ENCODE assay signal across 29 cellular contexts in the genomic region with DNA sequence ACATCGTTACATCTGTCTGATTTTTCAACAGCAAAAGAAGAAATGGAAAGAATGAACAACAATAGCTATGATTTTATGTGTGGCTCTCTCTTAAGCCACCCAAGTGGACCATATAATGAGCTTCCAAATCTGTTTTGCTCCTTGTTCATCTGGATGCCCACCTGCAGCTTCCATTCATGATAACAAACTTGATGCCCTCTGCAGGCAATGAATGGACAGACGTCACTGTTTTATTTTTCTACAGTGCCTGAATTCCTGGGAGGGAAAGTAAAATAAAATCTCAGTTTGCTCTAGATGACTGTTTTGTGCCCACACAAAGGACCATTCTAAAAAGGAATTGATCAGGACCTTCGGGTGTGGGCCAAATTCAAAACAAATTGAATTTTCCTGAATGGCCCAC. TPM values are rescaled to one million over a fixed set of nuclear protein-coding genes. Genes with fewer than 3 reads are reported as not detected.
DNase-seq lines count a peak whose midpoint lies in the region; ATAC-seq and TF ChIP-seq lines count a peak whose summit lies in the region.
"Had no signal": no experiment of that assay in that cellular context is flagged by ENCODE, and none has a peak within 500 bp of the region (broad histone marks: within the 10 kb centered on the region; RNA-seq: fewer than 3 reads in every experiment).

No MANE protein-coding gene starts in this region.

- H3K4me2 ChIP-seq in DND-41 (ENCODE audit: insufficient read depth, low read length) = no peak overlapping the region
- H3K4me2 ChIP-seq in HCT116 (ENCODE audit: low read length) = no peak overlapping the region
- H3K4me2 ChIP-seq in neural progenitor cell = no peak overlapping the region

- no peak overlapping the region for H3K27ac ChIP-seq in DND-41 (ENCODE audit: low read length)
- H3K27ac ChIP-seq in HCT116 (ENCODE audit: low read depth, low read length) = no peak overlapping the region
- peak overlapping the region; percentile 95 for H3K27ac ChIP-seq in RWPE2 (ENCODE audit: poor library complexity, severe bottlenecking)
- no peak overlapping the region for H3K27ac ChIP-seq in neural progenitor cell
- H3K27ac ChIP-seq: prostate gland, tibial nerve had no signal

- peak; percentile 26; the same call in 1 of the 2 replicates for TF ChIP-seq RAD21 in HCT116 (IDR thresholded peaks at IDR 0.05; ENCODE audit: low read depth)

- H4K20me1 ChIP-seq in DND-41 (ENCODE audit: insufficient read depth, low read length) (peaks cover 9% of the 10 kb centered on the region; the same call in 1 of the 2 replicates), HCT116 (ENCODE audit: insufficient read depth) (no peaks in the 10 kb centered on the region), neural progenitor cell (ENCODE audit: low read depth) (peaks cover 13% of the 10 kb centered on the region)

- H3K27ac Mint-ChIP-seq in neural progenitor cell = no peak overlapping the region
- H3K27ac Mint-ChIP-seq: activated CD4-positive, alpha-beta memory T cell treated with anti-CD3 and anti-CD28 coated beads for 36 hours; activated T-helper 1 cell treated with anti-CD3 and anti-CD28 coated beads, Interleukin-12 subunit alpha, Interleukin-12 subunit beta, Interleukin-2, Interleukin-4 antibody, amounts not matched to agents 30 ng/mL and 10 ng/mL and 1 ng/mL, durations not matched to agents 14 hours and 24 hours and 36 hours; brain; CD14-positive monocyte; immature natural killer cell; natural killer cell had no signal

- CTCF ChIA-PET in HCT116 (lab: Charles Lee) = interaction anchor here (0.8 to 1.0 kb wide), 2 partner anchors 15 to 58 kb away, joined by 3 to 5 read pairs; no protein-coding TSS in a partner anchor

- no peak for ATAC-seq in DND-41 (ENCODE audit: insufficient read depth, low read depth)
- ATAC-seq in HCT116 = no peak
- ATAC-seq in RWPE2 (ENCODE audit: low read depth) = no peak
- no peak for ATAC-seq in GM21515 (IDR thresholded peaks at IDR 0.05; ENCODE audit: unreplicated experiment)
- ATAC-seq: left cardiac atrium, mucosa of descending colon, natural killer cell, sciatic nerve had no signal

- no peak for TF ChIP-seq POLR2A in HCT116 (IDR thresholded peaks at IDR 0.05; ENCODE audit: borderline replicate concordance, extremely low read depth, insufficient read depth, insufficient read length)

- POLR2A ChIA-PET in HCT116 (lab: Charles Lee) = no interaction called here

- H2AFZ ChIP-seq in DND-41 (ENCODE audit: low read depth, low read length) = no peak overlapping the region
- H2AFZ ChIP-seq in HCT116 (ENCODE audit: low read depth, low read length, poor library complexity, severe bottlenecking) = no peak overlapping the region
- no peak overlapping the region for H2AFZ ChIP-seq in neural progenitor cell (replicated peaks)

- no peak overlapping the region for H3K4me3 Mint-ChIP-seq in neural progenitor cell
- H3K4me3 Mint-ChIP-seq: activated CD4-positive, alpha-beta memory T cell treated with anti-CD3 and anti-CD28 coated beads for 36 hours; activated T-helper 1 cell treated with anti-CD3 and anti-CD28 coated beads, Interleukin-12 subunit alpha, Interleukin-12 subunit beta, Interleukin-2, Interleukin-4 antibody, amounts not matched to agents 30 ng/mL and 10 ng/mL and 1 ng/mL, durations not matched to agents 14 hours and 24 hours and 36 hours; brain; CD14-positive monocyte; immature natural killer cell; natural killer cell had no signal

- H3F3A ChIP-seq in neural progenitor cell (ENCODE audit: low read depth) = peaks cover 18% of the 10 kb centered on the region

- BruUV-seq in HCT116 (replicated peaks; lab: Mats Ljungman, UMichigan) = no TSS peak

- H3K9me3 ChIP-seq in DND-41 (ENCODE audit: insufficient read depth, low read length, severe bottlenecking) (no peaks in the 10 kb centered on the region), HCT116 (ENCODE audit: control insufficient read depth in 1 of 2, insufficient read depth in 1 of 2, low read depth in 1 of 2, low read length in 2 of 2) (no peaks in the 10 kb centered on the region), RWPE2 (ENCODE audit: severe bottlenecking) (no peaks in the 10 kb centered on the region), neural progenitor cell (ENCODE audit: low read depth) (no peaks in the 10 kb centered on the region)
- H3K9me3 ChIP-seq: mucosa of descending colon, prostate gland, tibial nerve had no signal

- intact Hi-C loops in HCT116 (cut with micrococcal nuclease) = no loop called here

- H3K9ac ChIP-seq in DND-41 (ENCODE audit: low read depth, low read length) = no peak overlapping the region
- H3K9ac ChIP-seq in HCT116 (ENCODE audit: low read length) = no peak overlapping the region
- no peak overlapping the region for H3K9ac ChIP-seq in neural progenitor cell

- no peak overlapping the region for H3K4me3 ChIP-seq in DND-41 (ENCODE audit: low read depth in 1 of 2, low read length in 2 of 2)
- no peak overlapping the region for H3K4me3 ChIP-seq in HCT116 (replicated peaks in 1 of 2; ENCODE audit: low read depth in 1 of 2, low read length in 2 of 2)
- H3K4me3 ChIP-seq in RWPE2 (ENCODE audit: severe bottlenecking) = no peak overlapping the region
- H3K4me3 ChIP-seq in neural progenitor cell = no peak overlapping the region
- H3K4me3 ChIP-seq in foreskin fibroblast (ENCODE audit: low read depth in 1 of 2, low read length in 2 of 2) = no peak overlapping the region
- H3K4me3 ChIP-seq: mucosa of descending colon, prostate gland, tibial nerve had no signal

- DNase-seq in DND-41 (no peak), HCT116 (ENCODE audit: low read depth, low spot score) (no peak), RWPE2 (ENCODE audit: low spot score) (no peak), neural progenitor cell (ENCODE audit: low spot score) (no peak), NCI-H1092 (lab: John Stamatoyannopoulos, UW) (no peak), foreskin fibroblast (no peak)
- DNase-seq: activated CD4-positive, alpha-beta memory T cell treated with anti-CD3 and anti-CD28 coated beads for 36 hours; activated CD4-positive, CD25-positive, alpha-beta regulatory T cell treated with anti-CD3 and anti-CD28 coated beads, Interleukin-2, amount 50 U/mL, for 72 hours; activated CD8-positive, alpha-beta memory T cell treated with anti-CD3 and anti-CD28 coated beads, Interleukin-2, amount 50 U/mL, for 4 hours; activated naive CD4-positive, alpha-beta T cell treated with Interleukin-2 at 50 U/mL for 16 hours; Calu3; GOT3; immature natural killer cell; KBM-7; left cardiac atrium; mucosa of descending colon; natural killer cell; NCI-H1436; occipital lobe; SHP77; stimulated activated CD4-positive, alpha-beta T cell treated with anti-CD3 and anti-CD28 coated beads, Interleukin-12 subunit alpha, Interleukin-12 subunit beta, amount 100 ng/mL, for 4 hours; stimulated activated CD4-positive, alpha-beta T cell treated with anti-CD3 and anti-CD28 coated beads, Interleukin-4, amount 100 ng/mL, for 1 hour had no signal

- H3K36me3 Mint-ChIP-seq in neural progenitor cell = peaks cover 3% of the 10 kb centered on the region
- H3K36me3 Mint-ChIP-seq: activated CD4-positive, alpha-beta memory T cell treated with anti-CD3 and anti-CD28 coated beads for 36 hours; natural killer cell had no signal

- H3K4me1 Mint-ChIP-seq in neural progenitor cell = peaks cover 26% of the 10 kb centered on the region

- no peaks in the 10 kb centered on the region for H3K27me3 Mint-ChIP-seq in neural progenitor cell (ENCODE audit: insufficient read depth, low read depth)
- H3K27me3 Mint-ChIP-seq: activated CD4-positive, alpha-beta memory T cell treated with anti-CD3 and anti-CD28 coated beads for 36 hours had no signal

- H3K36me3 ChIP-seq in DND-41 (ENCODE audit: insufficient read depth, low read length) (no peaks in the 10 kb centered on the region), HCT116 (ENCODE audit: control insufficient read depth in 1 of 2, insufficient read depth in 2 of 2, low read length in 2 of 2) (no peaks in the 10 kb centered on the region), RWPE2 (ENCODE audit: low read depth) (no peaks in the 10 kb centered on the region), neural progenitor cell (no peaks in the 10 kb centered on the region)
- H3K36me3 ChIP-seq: prostate gland, tibial nerve had no signal

- RAD21 ChIA-PET in HCT116 (lab: Charles Lee; ENCODE audit: low non-redundant PET in 1 of 2, low total read pairs in 2 of 2, uncharacterized antibody in 2 of 2, unreplicated experiment in 2 of 2) = no interaction called here

- no peaks in the 10 kb centered on the region for H3K9me3 Mint-ChIP-seq in neural progenitor cell
- H3K9me3 Mint-ChIP-seq: activated CD4-positive, alpha-beta memory T cell treated with anti-CD3 and anti-CD28 coated beads for 36 hours; activated T-helper 1 cell treated with anti-CD3 and anti-CD28 coated beads, Interleukin-12 subunit alpha, Interleukin-12 subunit beta, Interleukin-2, Interleukin-4 antibody, amounts not matched to agents 30 ng/mL and 10 ng/mL and 1 ng/mL, durations not matched to agents 14 hours and 24 hours and 36 hours; brain; CD14-positive monocyte; immature natural killer cell; natural killer cell had no signal

- no peaks in the 10 kb centered on the region for H3K9me2 ChIP-seq in HCT116 (ENCODE audit: insufficient read depth)

- H3K27me3 ChIP-seq in DND-41 (ENCODE audit: insufficient read depth, low read length, poor library complexity) (no peaks in the 10 kb centered on the region), HCT116 (ENCODE audit: insufficient read depth, low read length) (no peaks in the 10 kb centered on the region), RWPE2 (ENCODE audit: insufficient read depth, poor library complexity, severe bottlenecking) (no peaks in the 10 kb centered on the region), neural progenitor cell (no peaks in the 10 kb centered on the region)
- H3K27me3 ChIP-seq: tibial nerve had no signal

- TF ChIP-seq CTCF in DND-41 (IDR thresholded peaks at IDR 0.05; ENCODE audit: borderline replicate concordance, extremely low read depth, low read length, poor library complexity, severe bottlenecking) = peak; percentile 15
- 0 out of 6 replicates have a peak, but pooled peaks of 2 of the 3 experiments have one; percentile 6 to 8 for TF ChIP-seq CTCF in HCT116 (IDR thresholded peaks at IDR 0.05 in 2 of 3, conservative IDR thresholded peaks at IDR 0.05 in 1 of 3; ENCODE audit: borderline replicate concordance in 1 of 3, insufficient read depth in 1 of 3, low read depth in 2 of 3, low read length in 2 of 3)
- TF ChIP-seq CTCF in RWPE2 (IDR thresholded peaks at IDR 0.05; ENCODE audit: poor library complexity, severe bottlenecking) = no peak
- TF ChIP-seq CTCF in neural progenitor cell (IDR thresholded peaks at IDR 0.05) = peak; percentile 9
- TF ChIP-seq CTCF in foreskin fibroblast (IDR thresholded peaks at IDR 0.05; ENCODE audit: low read depth, low read length) = no peak

- H3K4me1 ChIP-seq in DND-41 (ENCODE audit: insufficient read depth, low read length) = peaks cover 19% of the 10 kb centered on the region
- peaks cover 9 to 29% of the 10 kb centered on the region in 2 experiments; a peak in 3 of 4 replicates for H3K4me1 ChIP-seq in HCT116 (ENCODE audit: control insufficient read depth in 1 of 2, insufficient read depth in 2 of 2, low read length in 2 of 2)
- H3K4me1 ChIP-seq in RWPE2 (ENCODE audit: insufficient read depth, poor library complexity, severe bottlenecking) = peaks cover 36% of the 10 kb centered on the region
- peaks cover 22% of the 10 kb centered on the region for H3K4me1 ChIP-seq in neural progenitor cell
- H3K4me1 ChIP-seq: prostate gland had no signal

- H3K79me2 ChIP-seq in DND-41 (ENCODE audit: insufficient read depth, low read length) (peaks cover 55% of the 10 kb centered on the region), HCT116 (ENCODE audit: insufficient read depth, low read length) (peaks cover 36% of the 10 kb centered on the region), neural progenitor cell (ENCODE audit: low read depth) (peaks cover 69% of the 10 kb centered on the region)

RNA-seq across cellular contexts. Expression of a gene that starts 5.0 kb away (rescaled TPM):
- total RNA-seq in HCT116 (2021; ENCODE audit: unreplicated experiment) = 16.9 TPM
- 5.3 and 7.3 TPM in 2 replicates for polyA plus RNA-seq in HCT116 (2012)
- 11.0 and 19.1 TPM in 2 replicates for total RNA-seq in neural progenitor cell (ENCODE audit: low replicate concordance)

Comparison
In these comparisons a context has a peak if more than half of its experiments do, and no peak if none do; other contexts are left out.
1. CTCF ChIP-seq: peak in DND-41 (single experiment), HCT116 (2 of 3) and neural progenitor cell (single experiment); none in RWPE2 (single experiment) and foreskin fibroblast (single experiment).